In genomic region chrX:137051978-137052640, GRCh38 we compare ENCODE assay signal across 9 cellular contexts. TPM values are rescaled to one million over a fixed set of nuclear protein-coding genes. Genes with fewer than 3 reads are reported as not detected.
A peak's percentile ranks its signal among the peaks of the same experiment; 100 is the strongest.
DNase-seq lines count a peak whose midpoint lies in the region; ATAC-seq and TF ChIP-seq lines count a peak whose summit lies in the region.
"Had no signal": no experiment of that assay in that cellular context is flagged by ENCODE, and none has a peak within 500 bp of the region (broad histone marks: within the 10 kb centered on the region; RNA-seq: fewer than 3 reads in every experiment).

No MANE protein-coding gene starts in this region.

- 3 to 23% methylated on average over 22 to 34 of the region's 37 CpGs for WGBS in tibial nerve, 2 donors

- peaks cover 0 to 16% (median 0%) of the 10 kb centered on the region in 4 donors for H3K4me1 ChIP-seq in tibial nerve

- H3K27ac ChIP-seq in tibial nerve: no peak overlapping the region

- intact Hi-C loops in Right ventricle myocardium superior (cut with DNase I): loop anchor here (10.0 kb wide), 1 partner anchor 97 kb away; no protein-coding TSS in a partner anchor

- TF ChIP-seq CTCF in tibial nerve (IDR thresholded peaks at IDR 0.05): peak; percentile 58 to 76 (median 65)

- DNase-seq in DMS153 treated with DMSO at 0.1 percent for 48 hours (lab: John Stamatoyannopoulos, UW; ENCODE audit: unreplicated experiment) (peak; percentile 81), HuH-7 (ENCODE audit: low spot score) (peak; percentile 67), SHP77 treated with DMSO at 0.1 percent for 48 hours (lab: John Stamatoyannopoulos, UW) (peak; percentile 1), Right ventricle myocardium superior (peak; percentile 71), pons (ENCODE audit: low spot score) (peak; percentile 13), tibial nerve (ENCODE audit: low spot score in 2 of 2) (peak in 1 of 2 donors; percentile 18)
- DNase-seq in activated gamma-delta T cell treated with anti-CD3 and anti-CD28 coated beads, Interleukin-2, amount 50 U/mL, for 16 hours (ENCODE audit: low read depth): peak; percentile 66

- TF ChIP-seq POLR2A in tibial nerve (IDR thresholded peaks at IDR 0.05): no peak

- H3K4me3 ChIP-seq in tibial nerve: peak overlapping the region; percentile 15 to 53 (median 28)

- no peaks in the 10 kb centered on the region for H3K9me3 ChIP-seq in tibial nerve

- no peaks in the 10 kb centered on the region for H3K36me3 ChIP-seq in tibial nerve

- ATAC-seq in GM21526 (IDR thresholded peaks at IDR 0.05; ENCODE audit: low FRiP score, unreplicated experiment) (peak; percentile 96), Right ventricle myocardium superior (ENCODE audit: poor library complexity) (peak; percentile 90)

- no peak for TF ChIP-seq EP300 in tibial nerve (IDR thresholded peaks at IDR 0.05)

- peaks cover 0 to 27% of the 10 kb centered on the region in 2 donors for H3K27me3 ChIP-seq in tibial nerve

RNA-seq across cellular contexts. Expression of gene GPR101, which starts 18.3 kb away (rescaled TPM):
- total RNA-seq in Right ventricle myocardium superior (not detected), tibial nerve (not detected)
- total RNA-seq: temporal lobe had no signal
